ENCODE assay signal across 18 cellular contexts in genomic region chr2:624551-625347, GRCh38.
"Had no signal": no experiment of that assay in that cellular context is flagged by ENCODE, and none has a peak within 500 bp of the region (broad histone marks: within the 10 kb centered on the region; RNA-seq: fewer than 3 reads in every experiment).

No MANE protein-coding gene starts in this region.

- H3K4me3 Mint-ChIP-seq: dendritic cell treated with granulocyte-macrophage colony-stimulating factor and Interleukin-4, amounts not matched to agents 40 ng/mL and 50 ng/mL, for 4 days; naive thymus-derived CD8-positive, alpha-beta T cell; stimulated activated memory B cell treated with anti-CD40 and anti-IgM and Interleukin-4, amounts not matched to agents 10 μg/mL and 1 μg/mL and 100 μg/mL, for 72 hours; stimulated activated naive CD8-positive, alpha-beta T cell treated with anti-CD3 and anti-CD28 coated beads, Interleukin-15, Interleukin-2, amounts not matched to agents 100 ng/mL and 50 ng/mL, for 24 hours had no signal

- H3K36me3 Mint-ChIP-seq: naive thymus-derived CD8-positive, alpha-beta T cell; stimulated activated memory B cell treated with anti-CD40 and anti-IgM and Interleukin-4, amounts not matched to agents 10 μg/mL and 1 μg/mL and 100 μg/mL, for 72 hours had no signal

- H3K27me3 Mint-ChIP-seq: dendritic cell treated with granulocyte-macrophage colony-stimulating factor and Interleukin-4, amounts not matched to agents 40 ng/mL and 50 ng/mL, for 4 days had no signal

- H3K27ac ChIP-seq: heart left ventricle, psoas muscle, spleen, tibial artery, upper lobe of right lung had no signal

- H3K4me3 ChIP-seq: heart left ventricle, psoas muscle, spleen, tibial artery, upper lobe of right lung had no signal

- H3K4me1 Mint-ChIP-seq: naive thymus-derived CD8-positive, alpha-beta T cell; stimulated activated memory B cell treated with anti-CD40 and anti-IgM and Interleukin-4, amounts not matched to agents 10 μg/mL and 1 μg/mL and 100 μg/mL, for 72 hours had no signal

- H3K36me3 ChIP-seq: heart left ventricle, spleen, tibial artery, upper lobe of right lung had no signal

- H3K9me3 Mint-ChIP-seq: naive thymus-derived CD8-positive, alpha-beta T cell; stimulated activated memory B cell treated with anti-CD40 and anti-IgM and Interleukin-4, amounts not matched to agents 10 μg/mL and 1 μg/mL and 100 μg/mL, for 72 hours; stimulated activated naive CD8-positive, alpha-beta T cell treated with anti-CD3 and anti-CD28 coated beads, Interleukin-15, Interleukin-2, amounts not matched to agents 100 ng/mL and 50 ng/mL, for 24 hours had no signal

- H3K9me3 ChIP-seq: heart left ventricle, psoas muscle, tibial artery, upper lobe of right lung had no signal

- H3K27ac Mint-ChIP-seq: dendritic cell treated with granulocyte-macrophage colony-stimulating factor and Interleukin-4, amounts not matched to agents 40 ng/mL and 50 ng/mL, for 4 days; naive thymus-derived CD8-positive, alpha-beta T cell; stimulated activated memory B cell treated with anti-CD40 and anti-IgM and Interleukin-4, amounts not matched to agents 10 μg/mL and 1 μg/mL and 100 μg/mL, for 72 hours; stimulated activated naive CD8-positive, alpha-beta T cell treated with anti-CD3 and anti-CD28 coated beads, Interleukin-15, Interleukin-2, amounts not matched to agents 100 ng/mL and 50 ng/mL, for 24 hours had no signal

- H3K27me3 ChIP-seq: spleen, tibial artery, upper lobe of right lung had no signal

- DNase-seq: erythroblast; heart left ventricle; hippocampal formation; kidney glomerular epithelial cell; mesendoderm; naive thymus-derived CD8-positive, alpha-beta T cell; occipital lobe; psoas muscle; spleen; stimulated activated CD4-positive, alpha-beta T cell treated with anti-CD3 and anti-CD28 coated beads, Interleukin-15, amount 100 ng/mL, for 24 hours; stimulated activated CD4-positive, alpha-beta T cell treated with anti-CD3 and anti-CD28 coated beads, Interleukin-1b, Interleukin-23, amount 100 ng/mL, for 48 hours; stimulated activated CD4-positive, alpha-beta T cell treated with anti-CD3 and anti-CD28 coated beads, Interleukin-4, amount 100 ng/mL, for 24 hours; tibial artery; upper lobe of right lung had no signal

- H3K4me1 ChIP-seq: heart left ventricle, psoas muscle, spleen, tibial artery, upper lobe of right lung had no signal

- ATAC-seq: heart left ventricle; naive thymus-derived CD8-positive, alpha-beta T cell; psoas muscle; sciatic nerve; stimulated activated memory B cell treated with anti-CD40 and anti-IgM and Interleukin-4, amounts not matched to agents 10 μg/mL and 1 μg/mL and 100 μg/mL, for 72 hours; upper lobe of right lung had no signal
